10 cellular contexts compared by ENCODE assay signal in the genomic region with DNA sequence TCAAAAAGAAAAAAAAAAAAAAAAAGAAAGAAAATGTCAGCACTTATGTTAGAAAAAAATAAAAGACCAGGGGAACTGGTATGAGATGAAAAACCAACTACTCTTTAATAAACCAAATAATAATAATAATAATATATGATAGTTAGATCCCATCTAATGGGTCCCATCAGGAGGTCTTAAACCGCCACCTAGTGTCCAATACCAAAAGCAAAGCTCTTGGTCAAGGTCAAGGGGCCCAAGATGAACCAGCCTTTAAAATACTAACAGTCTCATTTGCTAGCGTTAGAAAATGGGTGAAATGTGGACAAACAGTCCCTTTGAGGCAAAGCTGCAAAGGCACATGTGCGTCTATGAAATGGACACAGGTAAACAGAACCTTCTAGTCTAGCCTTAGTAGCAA. TPM values are rescaled to one million over a fixed set of nuclear protein-coding genes. Genes with fewer than 3 reads are reported as not detected.
A peak's percentile ranks its signal among the peaks of the same experiment; 100 is the strongest.
DNase-seq lines count a peak whose midpoint lies in the region; ATAC-seq, FAIRE-seq and TF ChIP-seq lines count a peak whose summit lies in the region.
"Had no signal": no experiment of that assay in that cellular context is flagged by ENCODE, and none has a peak within 500 bp of the region (broad histone marks: within the 10 kb centered on the region; RNA-seq: fewer than 3 reads in every experiment).

No MANE protein-coding gene starts in this region.

- TF ChIP-seq RAD21 in Ishikawa (IDR thresholded peaks at IDR 0.05; ENCODE audit: low read depth) (peak; percentile 50; the same call in 1 of the 2 replicates), liver (IDR thresholded peaks at IDR 0.05) (peak; percentile 77)

- H3K27ac Mint-ChIP-seq in immature natural killer cell = no peak overlapping the region

- no peaks in the 10 kb centered on the region for H3K9me3 Mint-ChIP-seq in immature natural killer cell

- no peaks in the 10 kb centered on the region for H3K27me3 ChIP-seq in body of pancreas
- no peaks in the 10 kb centered on the region for H3K27me3 ChIP-seq in liver (ENCODE audit: control insufficient read depth in 4 of 4, insufficient read depth in 4 of 4, low read length in 3 of 4)

- ATAC-seq in body of pancreas = no peak

- no peak for FAIRE-seq in D721Med (lab: Jason Lieb, UNC)

- H3K27ac ChIP-seq in body of pancreas (no peak overlapping the region), liver (ENCODE audit: low read depth in 1 of 2, low read length in 2 of 2) (peak overlapping the region in 1 of 2 donors; percentile 15)
- H3K27ac ChIP-seq: HL-60 had no signal

- H3K36me3 ChIP-seq in body of pancreas (replicated peaks in 1 of 2; ENCODE audit: insufficient read depth in 1 of 2, low read depth in 2 of 2) (peaks cover 0 to 17% of the 10 kb centered on the region in 2 donors), liver (ENCODE audit: control insufficient read depth in 4 of 4, insufficient read depth in 3 of 4, low read depth in 1 of 4, low read length in 3 of 4) (peaks cover 10 to 45% (median 39%) of the 10 kb centered on the region in 4 donors)

- no peak overlapping the region for H3K4me3 Mint-ChIP-seq in immature natural killer cell

- H3K4me3 ChIP-seq in body of pancreas = no peak overlapping the region
- no peak overlapping the region for H3K4me3 ChIP-seq in liver (ENCODE audit: low read depth in 1 of 3, low read length in 3 of 3)

- intact Hi-C loops in body of pancreas (cut with DNase I) = no loop called here

- TF ChIP-seq POLR2A in body of pancreas (IDR thresholded peaks at IDR 0.05) = no peak

- H3K9me3 ChIP-seq in body of pancreas = no peaks in the 10 kb centered on the region
- H3K9me3 ChIP-seq in liver (ENCODE audit: control insufficient read depth in 4 of 4, low read length in 3 of 4) = no peaks in the 10 kb centered on the region

- H3K4me1 ChIP-seq in body of pancreas (no peaks in the 10 kb centered on the region), liver (ENCODE audit: control insufficient read depth in 4 of 4, insufficient read depth in 4 of 4, low read length in 3 of 4) (peaks cover 0 to 3% (median under 1%) of the 10 kb centered on the region in 4 donors)

- peaks cover 0 to 6% of the 10 kb centered on the region in 2 donors for H3K4me1 Mint-ChIP-seq in immature natural killer cell

- H3K27me3 Mint-ChIP-seq in immature natural killer cell (ENCODE audit: low read depth in 3 of 3) = peaks cover 0 to 3% (median 2%) of the 10 kb centered on the region in 3 donors

- H3K9ac ChIP-seq in liver (ENCODE audit: low read depth in 1 of 2, low read length in 2 of 2) = no peak overlapping the region

- DNase-seq in D721Med (ENCODE audit: insufficient read length, low spot score) = no peak
- DNase-seq in body of pancreas = no peak
- DNase-seq in immature natural killer cell = no peak
- DNase-seq in SHP77 treated with DMSO at 0.1 percent for 48 hours (lab: John Stamatoyannopoulos, UW) = no peak
- DNase-seq in NCI-H187 treated with DMSO at 0.1 percent for 48 hours (lab: John Stamatoyannopoulos, UW) = no peak
- no peak for DNase-seq in activated CD4-positive, CD25-positive, alpha-beta regulatory T cell treated with anti-CD3 and anti-CD28 coated beads, Interleukin-2, amount 50 U/mL, for 72 hours
- DNase-seq: central memory CD4-positive, alpha-beta T cell had no signal

- TF ChIP-seq CTCF in D721Med (IDR thresholded peaks at IDR 0.05; ENCODE audit: insufficient read depth, missing control alignments) = peak; percentile 48
- TF ChIP-seq CTCF in body of pancreas (IDR thresholded peaks at IDR 0.05) = peak in 4 of 7 experiments; percentile 8 to 17 (median 11)
- peak; percentile 43 for TF ChIP-seq CTCF in liver (IDR thresholded peaks at IDR 0.05; ENCODE audit: low read depth, low read length, missing input control)

- H3K36me3 Mint-ChIP-seq in immature natural killer cell = peaks cover 7 to 30% (median 12%) of the 10 kb centered on the region in 3 donors

- WGBS in body of pancreas, 2 donors = 80 to 85% methylated on average over 3 of the region's 3 CpGs
- WGBS in liver = 61% methylated on average over 3 of the region's 3 CpGs

- TF ChIP-seq EP300 in Ishikawa (IDR thresholded peaks at IDR 0.05; ENCODE audit: borderline replicate concordance) = no peak

TF ChIP-seq in Ishikawa, 13 proteins besides CTCF, POLR2A, EP300 and RAD21:
- TF ChIP-seq TCF12 (IDR thresholded peaks at IDR 0.05; ENCODE audit: low read depth) (no peak), ZBTB7A (IDR thresholded peaks at IDR 0.05; ENCODE audit: low read depth) (no peak)
- TF ChIP-seq, protein P1, sequence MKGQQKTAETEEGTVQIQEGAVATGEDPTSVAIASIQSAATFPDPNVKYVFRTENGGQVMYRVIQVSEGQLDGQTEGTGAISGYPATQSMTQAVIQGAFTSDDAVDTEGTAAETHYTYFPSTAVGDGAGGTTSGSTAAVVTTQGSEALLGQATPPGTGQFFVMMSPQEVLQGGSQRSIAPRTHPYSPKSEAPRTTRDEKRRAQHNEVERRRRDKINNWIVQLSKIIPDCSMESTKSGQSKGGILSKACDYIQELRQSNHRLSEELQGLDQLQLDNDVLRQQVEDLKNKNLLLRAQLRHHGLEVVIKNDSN (IDR thresholded peaks at IDR 0.05) = no peak

TF ChIP-seq in liver, 16 proteins besides CTCF, POLR2A, EP300 and RAD21:
- TF ChIP-seq RXRA (IDR thresholded peaks at IDR 0.05) = no peak
- TF ChIP-seq HNF4G (IDR thresholded peaks at IDR 0.05) = no peak
- TF ChIP-seq, protein P2, sequence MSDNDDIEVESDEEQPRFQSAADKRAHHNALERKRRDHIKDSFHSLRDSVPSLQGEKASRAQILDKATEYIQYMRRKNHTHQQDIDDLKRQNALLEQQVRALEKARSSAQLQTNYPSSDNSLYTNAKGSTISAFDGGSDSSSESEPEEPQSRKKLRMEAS (IDR thresholded peaks at IDR 0.05) = no peak
- TF ChIP-seq FOXA1 (IDR thresholded peaks at IDR 0.05) = no peak
- TF ChIP-seq FOXA2 (IDR thresholded peaks at IDR 0.05) = no peak

RNA-seq across cellular contexts. Expression of a gene that starts 12.3 kb away (rescaled TPM):
- 1 to 10 TPM; 5.6 to 8.8 TPM for total RNA-seq in body of pancreas
- 10 to 100 TPM in 1 of 2 donors, 1 to 10 TPM in 1; 8.3 to 10.1 TPM for total RNA-seq in liver
- polyA plus RNA-seq in liver = 1 to 10 TPM; 4.8 to 5.1 TPM
- polyA plus RNA-seq in immature natural killer cell = 10 to 100 TPM; 11.7 to 23.6 (median 15.0) TPM

RNA-seq across cellular contexts. Expression of a gene that starts 12.3 kb away (rescaled TPM):
- total RNA-seq in body of pancreas = 10 to 100 TPM; 20.8 to 35.3 TPM
- total RNA-seq in liver = 10 to 100 TPM; 23.1 to 34.8 TPM
- 10 to 100 TPM; 10.7 to 19.3 TPM for polyA plus RNA-seq in liver
- 1 to 10 TPM; 6.3 to 9.1 (median 7.9) TPM for polyA plus RNA-seq in immature natural killer cell
